1 cellular context compared by ENCODE assay signal in genomic region chr6:31815025-31815838, GRCh38.
TF ChIP-seq lines count a peak whose summit lies in the region.

TSS of gene HSPA1A (plus strand) at chr6:31815543. CDS start at chr6:31815757, 214 bp downstream.
TSS of gene HSPA1L (minus strand) at chr6:31815283. CDS start at chr6:31811972, 3,311 bp downstream.

TF ChIP-seq in HepG2, 621 proteins besides CTCF, POLR2A, EP300 and RAD21 (continued from another document and continues in another):
- TF ChIP-seq ZBTB37 (CRISPR knock-in tag; IDR thresholded peaks at IDR 0.05) (no peak), FOXA1 (IDR thresholded peaks at IDR 0.05) (no peak), FOXA1 (CRISPR knock-in tag; IDR thresholded peaks at IDR 0.05) (no peak), ZHX1 (CRISPR knock-in tag; IDR thresholded peaks at IDR 0.05; ENCODE audit: low read depth) (0 out of 2 replicates have a peak, but pooled peaks have one; percentile 41), ZNF891 (CRISPR knock-in tag; IDR thresholded peaks at IDR 0.05) (no peak), SNAPC4 (CRISPR knock-in tag; IDR thresholded peaks at IDR 0.05) (no peak), HNRNPH1 (optimal IDR thresholded peaks at IDR 0.05; ENCODE audit: low read depth, low read length) (no peak), ZFP41 (CRISPR knock-in tag; IDR thresholded peaks at IDR 0.05; ENCODE audit: borderline replicate concordance) (no peak), ZNF609 (CRISPR knock-in tag; IDR thresholded peaks at IDR 0.05; ENCODE audit: borderline replicate concordance) (peak; percentile 54; the same call in 1 of the 2 replicates), EEA1 (CRISPR knock-in tag; IDR thresholded peaks at IDR 0.05; ENCODE audit: borderline replicate concordance) (no peak), NR2F6 (IDR thresholded peaks at IDR 0.05) (no peak), NR2F6 (CRISPR knock-in tag; IDR thresholded peaks at IDR 0.05) (no peak), ZBTB42 (CRISPR knock-in tag; IDR thresholded peaks at IDR 0.05) (no peak), ZFY (CRISPR knock-in tag; IDR thresholded peaks at IDR 0.05) (no peak), PRDM4 (CRISPR knock-in tag; IDR thresholded peaks at IDR 0.05; ENCODE audit: borderline replicate concordance) (no peak), ERF (CRISPR knock-in tag; IDR thresholded peaks at IDR 0.05) (no peak; the same call in 1 of the 2 replicates), KLF12 (CRISPR knock-in tag; IDR thresholded peaks at IDR 0.05; ENCODE audit: borderline replicate concordance) (no peak; the same call in 1 of the 2 replicates), RBM22 (optimal IDR thresholded peaks at IDR 0.05; ENCODE audit: low read length) (no peak), IRF2 (CRISPR knock-in tag; IDR thresholded peaks at IDR 0.05) (peak; percentile 64; the same call in 1 of the 2 replicates), ASH2L (IDR thresholded peaks at IDR 0.05; ENCODE audit: insufficient read length, low read depth, low read length) (peak; percentile 14), ARNTL (CRISPR knock-in tag; IDR thresholded peaks at IDR 0.05) (no peak), NFRKB (IDR thresholded peaks at IDR 0.05) (no peak), PRDM15 (CRISPR knock-in tag; IDR thresholded peaks at IDR 0.05) (no peak), PLRG1 (conservative IDR thresholded peaks at IDR 0.05) (no peak), PAWR (CRISPR knock-in tag; IDR thresholded peaks at IDR 0.05; ENCODE audit: borderline replicate concordance) (no peak), ZNF101 (CRISPR knock-in tag; IDR thresholded peaks at IDR 0.05; ENCODE audit: borderline replicate concordance, low read depth) (no peak), JARID2 (CRISPR knock-in tag; IDR thresholded peaks at IDR 0.05; ENCODE audit: insufficient replicate concordance) (no peak), GTF2F1 (IDR thresholded peaks at IDR 0.05; ENCODE audit: low read length) (no peak; the same call in 1 of the 2 replicates), ZSCAN25 (CRISPR knock-in tag; IDR thresholded peaks at IDR 0.05) (peak; percentile 56; the same call in 1 of the 2 replicates), ZNF292 (CRISPR knock-in tag; IDR thresholded peaks at IDR 0.05; ENCODE audit: borderline replicate concordance, low read depth) (no peak), ZMYM2 (CRISPR knock-in tag; IDR thresholded peaks at IDR 0.05) (no peak), SMC3 (IDR thresholded peaks at IDR 0.05; ENCODE audit: low read length) (no peak), ZNF550 (CRISPR knock-in tag; IDR thresholded peaks at IDR 0.05; ENCODE audit: borderline replicate concordance) (no peak), ZNF720 (CRISPR knock-in tag; IDR thresholded peaks at IDR 0.05) (no peak), ZNF337 (CRISPR knock-in tag; IDR thresholded peaks at IDR 0.05; ENCODE audit: borderline replicate concordance, low read depth) (no peak), SRSF4 (IDR thresholded peaks at IDR 0.05; ENCODE audit: low read depth, low read length, poor library complexity, severe bottlenecking) (no peak), NFIC (IDR thresholded peaks at IDR 0.05; ENCODE audit: low read length) (no peak), ATF7-NPFF (CRISPR knock-in tag; IDR thresholded peaks at IDR 0.05; ENCODE audit: low read depth) (0 out of 2 replicates have a peak, but pooled peaks have one; percentile 41), MED13 (CRISPR knock-in tag; IDR thresholded peaks at IDR 0.05) (no peak), ZNF501 (CRISPR knock-in tag; IDR thresholded peaks at IDR 0.05) (0 out of 2 replicates have a peak, but pooled peaks have one; percentile 41), PBX2 (CRISPR knock-in tag; IDR thresholded peaks at IDR 0.05) (no peak)
